In the genomic region with DNA sequence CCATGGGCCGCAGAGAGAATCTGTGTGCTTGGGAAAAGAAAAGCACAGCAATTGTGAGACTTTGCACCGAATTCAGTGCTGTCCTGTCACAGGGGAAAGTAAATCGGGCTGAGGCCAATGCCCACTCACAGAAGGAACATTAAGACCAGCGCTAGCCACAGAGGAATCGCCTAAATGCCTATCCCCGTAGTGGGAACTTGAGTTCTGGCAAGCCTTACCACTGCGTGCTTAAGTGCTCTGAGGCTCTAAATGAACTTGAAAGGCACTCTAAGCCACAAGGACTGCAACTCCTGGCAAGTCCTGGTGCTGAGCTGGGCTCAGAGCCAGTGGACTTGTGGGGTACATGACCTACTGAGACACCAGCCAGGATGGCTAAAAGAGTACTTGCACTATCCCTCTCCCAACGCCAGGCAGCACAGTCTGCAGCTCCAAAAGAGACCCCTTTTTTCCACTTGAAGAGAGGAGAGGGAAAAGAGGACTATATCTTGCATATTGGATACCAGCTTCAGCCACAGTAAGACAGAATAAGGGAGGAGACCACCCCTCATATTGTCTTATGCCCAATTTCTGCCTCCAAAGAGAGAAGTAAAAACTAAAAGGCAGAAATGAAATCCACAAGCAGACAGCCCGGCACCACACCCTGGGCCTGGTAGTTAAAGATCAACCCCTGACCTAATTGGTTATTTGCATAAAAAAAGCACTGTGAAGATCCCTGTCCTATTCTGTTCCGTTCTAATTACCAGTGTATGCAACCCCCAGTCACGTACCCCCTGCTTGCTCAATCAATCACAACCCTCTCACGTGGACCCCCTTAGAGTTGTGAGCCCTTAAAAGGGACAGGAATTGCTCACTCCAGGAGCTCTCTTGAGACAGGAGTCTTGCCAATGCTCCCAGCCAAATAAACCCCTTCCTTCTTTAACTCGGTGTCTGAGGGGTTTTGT, we compare ENCODE assay signal across 7 cellular contexts.
A peak's percentile ranks its signal among the peaks of the same experiment; 100 is the strongest.
DNase-seq lines count a peak whose midpoint lies in the region; ATAC-seq and TF ChIP-seq lines count a peak whose summit lies in the region.
"Not testable (repeated sequence)": the region's sequence is repeated elsewhere in the genome, so short reads cannot be mapped to it uniquely, and the experiment has no call there.

No MANE protein-coding gene starts in this region.

- POLR2A ChIA-PET in RWPE1 (lab: Yijun Ruan, JAX; ENCODE audit: low non-redundant PET) = not testable (repeated sequence)

- ATAC-seq in left lobe of liver (peak; percentile 75), psoas muscle (peak; percentile 89 to 95 (median 92))

- not testable (repeated sequence) for H3K4me3 ChIP-seq in fibroblast of villous mesenchyme (ENCODE audit: low read depth, low read length)
- peak overlapping the region; percentile 37 for H3K4me3 ChIP-seq in psoas muscle

- not testable (repeated sequence) for H3K9me3 ChIP-seq in psoas muscle

- H3K4me1 ChIP-seq in psoas muscle = peaks cover 26% of the 10 kb centered on the region

- intact Hi-C loops in psoas muscle (cut with DNase I) = loop anchor here in 1 of 2 donors (5.0 kb wide), 1 partner anchor 105 kb away; a partner anchor contains a TSS

- H3K36me3 ChIP-seq in psoas muscle (ENCODE audit: insufficient read depth in 1 of 2, low read depth in 1 of 2) = not testable (repeated sequence)

- 61 to 72% (median 62%) methylated on average over 13 of the region's 13 CpGs for WGBS in psoas muscle, 3 donors

- CTCF ChIA-PET in RWPE1 (lab: Yijun Ruan, JAX) = interaction anchor here (0.6 to 1.1 kb wide), 2 partner anchors 19 to 664 kb away, joined by 3 read pairs; no protein-coding TSS in a partner anchor

- H3K27me3 ChIP-seq in psoas muscle (ENCODE audit: insufficient read depth in 3 of 3, low read length in 2 of 3) = not testable (repeated sequence)

- H3K27ac ChIP-seq in RWPE1 (peak overlapping the region; percentile 71), caudate nucleus (ENCODE audit: low read depth, low read length) (peak overlapping the region; percentile 33), psoas muscle (peak overlapping the region; percentile 78)

- not testable (repeated sequence) for TF ChIP-seq CTCF in RWPE1 (conservative IDR thresholded peaks at IDR 0.05; ENCODE audit: low read depth)
- TF ChIP-seq CTCF in fibroblast of villous mesenchyme (IDR thresholded peaks at IDR 0.05; ENCODE audit: insufficient read depth, low read depth, low read length) = peak; percentile 5
- TF ChIP-seq CTCF in psoas muscle (IDR thresholded peaks at IDR 0.05) = peak; percentile 28

- DNase-seq in Daoy (ENCODE audit: low read depth) (peak; percentile 37), NCI-H1105 (lab: John Stamatoyannopoulos, UW) (peak; percentile 71), caudate nucleus (lab: John Stamatoyannopoulos, UW) (peak in 45 of 61 donors; percentile 10 to 90 (median 53)), fibroblast of villous mesenchyme (ENCODE audit: low read depth) (peak; percentile 38), left lobe of liver (ENCODE audit: low spot score) (peak; percentile 81), psoas muscle (peak; percentile 71 to 86)
- not testable (repeated sequence) for DNase-seq in RWPE1 (ENCODE audit: low spot score)
